Comparison of ENCODE assay signal across 2 cellular contexts in the genomic region with DNA sequence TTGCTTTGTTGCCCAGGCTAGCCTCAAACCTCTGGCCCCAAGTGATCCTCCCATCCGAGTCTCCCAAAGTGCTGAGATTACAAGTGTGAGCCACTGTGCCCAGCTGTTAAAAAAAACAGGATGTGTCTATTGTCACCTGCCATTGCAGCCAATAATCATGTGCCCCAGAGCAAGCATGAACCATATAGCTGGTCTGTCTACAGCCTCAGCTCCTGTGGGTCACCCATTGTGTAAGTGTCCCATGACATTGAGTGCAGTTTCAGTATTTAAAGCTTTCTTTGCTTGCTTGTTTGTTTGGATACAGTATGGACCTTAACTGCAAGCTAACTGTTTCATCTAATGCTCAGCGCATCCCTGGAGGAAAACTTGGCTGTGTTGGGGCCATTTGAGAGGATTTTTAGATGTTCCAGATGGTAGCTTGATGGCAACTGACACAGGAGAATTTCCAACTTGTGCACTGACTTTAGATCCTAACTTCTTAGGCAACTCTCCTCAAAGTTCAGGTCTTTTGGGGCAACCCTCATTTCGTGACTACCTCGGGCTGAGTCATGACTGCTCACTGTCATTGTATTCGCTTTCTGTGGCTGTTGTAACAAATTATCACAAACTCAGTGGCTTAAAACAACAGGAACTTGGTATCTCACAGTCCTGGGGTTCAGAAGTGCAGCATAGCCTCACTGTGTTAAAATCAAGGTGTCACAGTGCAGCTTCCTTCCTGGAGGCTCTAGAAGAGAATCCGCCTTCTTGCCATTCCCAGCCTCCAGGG.
TF ChIP-seq lines count a peak whose summit lies in the region.

No MANE protein-coding gene starts in this region.

TF ChIP-seq in endothelial cell of umbilical vein, 7 proteins besides CTCF, POLR2A, EP300 and RAD21:
- TF ChIP-seq POLR2AphosphoS5 (IDR thresholded peaks at IDR 0.05; ENCODE audit: insufficient read depth, low read depth, low read length): peak; percentile 38
- no peak for TF ChIP-seq EZH2 (IDR thresholded peaks at IDR 0.05; ENCODE audit: borderline replicate concordance, low read depth, low read length, severe bottlenecking)

TF ChIP-seq in HepG2, 621 proteins besides CTCF, POLR2A, EP300 and RAD21:
- TF ChIP-seq ZNF530 (CRISPR knock-in tag; IDR thresholded peaks at IDR 0.05; ENCODE audit: low read depth) (no peak), TFDP2 (CRISPR knock-in tag; IDR thresholded peaks at IDR 0.05) (no peak)
